14 cellular contexts compared by ENCODE assay signal in genomic region chr9:106613250-106613737, GRCh38.
DNase-seq lines count a peak whose midpoint lies in the region; ATAC-seq lines count a peak whose summit lies in the region.
"Had no signal": no experiment of that assay in that cellular context is flagged by ENCODE, and none has a peak within 500 bp of the region (broad histone marks: within the 10 kb centered on the region; RNA-seq: fewer than 3 reads in every experiment).

No MANE protein-coding gene starts in this region.

- no peak for ATAC-seq in GM21367 (IDR thresholded peaks at IDR 0.05; ENCODE audit: unreplicated experiment)
- ATAC-seq in HG02870 (IDR thresholded peaks at IDR 0.05; ENCODE audit: unreplicated experiment), result no peak
- ATAC-seq: stimulated activated naive B cell treated with anti-CD40 and anti-IgM and Interleukin-4, amounts not matched to agents 10 μg/mL and 1 μg/mL and 100 μg/mL, for 72 hours had no signal

- DNase-seq in DMS79 (lab: John Stamatoyannopoulos, UW) (peak; percentile 0), NCI-H1105 (lab: John Stamatoyannopoulos, UW) (peak; percentile 64), RPMI8226 (peak; percentile 90), medulla oblongata (ENCODE audit: extremely low spot score) (peak; percentile 39), DMS114 treated with DMSO at 0.1 percent for 48 hours (lab: John Stamatoyannopoulos, UW; ENCODE audit: unreplicated experiment) (no peak), kidney glomerular epithelial cell (lab: John Stamatoyannopoulos, UW) (no peak)
- DNase-seq: activated naive CD8-positive, alpha-beta T cell treated with anti-CD3 and anti-CD28 coated beads for 36 hours; AML-193; endodermal cell; NCI-H446 treated with DMSO at 0.1 percent for 48 hours; stimulated activated naive B cell treated with anti-CD40 and anti-IgM and Interleukin-4, amounts not matched to agents 10 μg/mL and 1 μg/mL and 100 μg/mL, for 72 hours; T-helper 9 cell had no signal

Comparison
In these comparisons a context has a peak if more than half of its experiments do, and no peak if none do; other contexts are left out.
1. DNase-seq: peak in DMS79 (single experiment), NCI-H1105 (single experiment), RPMI8226 (single experiment) and medulla oblongata (single experiment); none in DMS114 treated with DMSO at 0.1 percent for 48 hours (single experiment) and kidney glomerular epithelial cell (single experiment).